Comparison of ENCODE assay signal across 19 cellular contexts in the genomic region with DNA sequence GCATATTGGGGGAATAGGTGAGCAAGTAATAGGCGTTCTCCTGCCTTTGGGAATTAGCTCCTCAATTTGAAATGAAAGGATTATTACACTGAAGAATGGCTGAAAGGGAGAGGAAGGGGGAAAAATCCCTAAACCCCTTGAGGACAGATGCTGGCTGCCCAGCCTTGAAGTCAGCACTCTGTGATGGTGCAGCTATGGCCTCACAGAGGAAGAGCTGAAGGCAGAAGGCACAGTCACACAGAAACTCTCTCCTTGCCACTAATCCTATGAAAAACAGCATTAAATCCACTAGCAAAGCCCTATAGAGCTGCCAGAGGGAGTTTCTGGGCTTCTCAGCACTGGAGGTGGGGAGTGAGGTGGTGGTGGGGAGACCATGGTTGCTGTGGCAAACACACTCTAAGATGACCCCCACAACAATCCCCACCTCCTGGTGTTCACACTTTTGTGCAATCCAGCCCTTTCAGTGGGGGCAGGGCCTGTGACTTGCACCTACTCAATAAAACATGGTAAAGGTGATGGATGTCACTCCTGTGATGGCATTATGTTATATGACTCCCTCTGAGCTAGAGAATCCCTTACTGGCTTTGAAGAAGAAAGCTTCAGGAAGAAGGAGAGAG.
DNase-seq lines count a peak whose midpoint lies in the region; ATAC-seq and TF ChIP-seq lines count a peak whose summit lies in the region.
"Had no signal": no experiment of that assay in that cellular context is flagged by ENCODE, and none has a peak within 500 bp of the region (broad histone marks: within the 10 kb centered on the region; RNA-seq: fewer than 3 reads in every experiment).

No MANE protein-coding gene starts in this region.

- peak overlapping the region; percentile 13 for H3K4me3 ChIP-seq in DOHH2 (ENCODE audit: low read length)
- H3K4me3 ChIP-seq: gastroesophageal sphincter, K562, thyroid gland had no signal

- no peak for DNase-seq in T-cell
- no peak for DNase-seq in nephron progenitor cell
- no peak for DNase-seq in GM19240 (ENCODE audit: insufficient read length, low spot score)
- no peak for DNase-seq in stimulated activated CD4-positive, alpha-beta T cell treated with anti-CD3 and anti-CD28 coated beads, Interleukin-12 subunit alpha, Interleukin-12 subunit beta, amount 100 ng/mL, for 4 hours
- DNase-seq: activated CD4-positive, alpha-beta T cell treated with anti-CD3 and anti-CD28 coated beads, Interleukin-2, amount 50 U/mL, for 1 hour; AML-193; NCI-H2081; NCI-H524; PC-3; stimulated activated CD4-positive, alpha-beta T cell treated with anti-CD3 and anti-CD28 coated beads, Interleukin-4, amount 100 ng/mL, for 24 hours; thyroid gland had no signal

- peak overlapping the region; percentile 31 for H3K4me2 ChIP-seq in DOHH2 (ENCODE audit: low read length)

- no peak for TF ChIP-seq CTCF in DOHH2 (IDR thresholded peaks at IDR 0.05; ENCODE audit: low read depth, low read length, poor library complexity, severe bottlenecking)
- no peak for TF ChIP-seq CTCF in nephron progenitor cell (IDR thresholded peaks at IDR 0.05)

- no peaks in the 10 kb centered on the region for H3K9me3 ChIP-seq in DOHH2 (ENCODE audit: control insufficient read depth, insufficient read depth, low read length)
- H3K9me3 ChIP-seq: gastroesophageal sphincter, thyroid gland had no signal

- H3K4me1 ChIP-seq in DOHH2 (ENCODE audit: control insufficient read depth, low read length), result peaks cover 92% of the 10 kb centered on the region
- H3K4me1 ChIP-seq: parathyroid adenoma had no signal

- H3F3A ChIP-seq in DOHH2 (ENCODE audit: control insufficient read depth, insufficient read depth), result peaks cover 37% of the 10 kb centered on the region

- H3K4me3 Mint-ChIP-seq in T-cell (no peak overlapping the region), nephron progenitor cell (no peak overlapping the region)
- H3K4me3 Mint-ChIP-seq: activated naive CD8-positive, alpha-beta T cell had no signal

- H3K27ac Mint-ChIP-seq in T-cell, result peak overlapping the region; percentile 1 to 19
- peak overlapping the region; percentile 80 for H3K27ac Mint-ChIP-seq in nephron progenitor cell

- peaks cover 92% of the 10 kb centered on the region for H3K36me3 ChIP-seq in DOHH2 (ENCODE audit: control insufficient read depth, low read length)

- H4K20me1 ChIP-seq in DOHH2 (ENCODE audit: control insufficient read depth, insufficient read depth, low read depth, low read length), result peaks cover 5% of the 10 kb centered on the region; the same call in 1 of the 2 replicates

- H3K79me2 ChIP-seq in DOHH2 (ENCODE audit: control insufficient read depth, low read length), result peaks cover 97% of the 10 kb centered on the region
- H3K79me2 ChIP-seq: parathyroid adenoma had no signal

- peaks cover 48 to 52% (median 49%) of the 10 kb centered on the region in 3 donors for H3K4me1 Mint-ChIP-seq in T-cell
- peaks cover 45% of the 10 kb centered on the region for H3K4me1 Mint-ChIP-seq in nephron progenitor cell

- POLR2A ChIA-PET in T-cell (lab: Charles Lee), result no interaction called here

- no peaks in the 10 kb centered on the region for H3K27me3 Mint-ChIP-seq in T-cell
- H3K27me3 Mint-ChIP-seq in nephron progenitor cell (ENCODE audit: low read depth, poor library complexity), result no peaks in the 10 kb centered on the region
- H3K27me3 Mint-ChIP-seq: activated naive CD8-positive, alpha-beta T cell had no signal

- H3K36me3 Mint-ChIP-seq in T-cell (peaks cover 49% of the 10 kb centered on the region), nephron progenitor cell (ENCODE audit: low read depth) (peaks cover 4% of the 10 kb centered on the region)

- H3K9me3 Mint-ChIP-seq in T-cell, result no peaks in the 10 kb centered on the region
- peaks cover 14% of the 10 kb centered on the region for H3K9me3 Mint-ChIP-seq in nephron progenitor cell

- H3K27me3 ChIP-seq in DOHH2 (ENCODE audit: control insufficient read depth, low read length), result no peaks in the 10 kb centered on the region
- H3K27me3 ChIP-seq: gastroesophageal sphincter, thyroid gland had no signal

- peak overlapping the region; percentile 63 for H3K27ac ChIP-seq in DOHH2 (ENCODE audit: low read depth, low read length)
- H3K27ac ChIP-seq: gastroesophageal sphincter, parathyroid adenoma had no signal

- H3K9me2 ChIP-seq in DOHH2 (replicated peaks; ENCODE audit: control insufficient read depth, low read length), result no peaks in the 10 kb centered on the region

- ATAC-seq in GM21360 (IDR thresholded peaks at IDR 0.05; ENCODE audit: unreplicated experiment) (peak; percentile 37), T-cell (replicated peaks in 1 of 4) (no peak), GM18873 (IDR thresholded peaks at IDR 0.05; ENCODE audit: low FRiP score, unreplicated experiment) (no peak)
- ATAC-seq: gastroesophageal sphincter, K562, left lobe of liver, PC-3 had no signal

- CTCF ChIA-PET in T-cell (lab: Charles Lee), result interaction anchor here in 1 of 2 donors (0.5 kb wide), 1 partner anchor 13 kb away, joined by 3 read pairs; no protein-coding TSS in a partner anchor
